ENCODE assay signal across 18 cellular contexts in the genomic region with DNA sequence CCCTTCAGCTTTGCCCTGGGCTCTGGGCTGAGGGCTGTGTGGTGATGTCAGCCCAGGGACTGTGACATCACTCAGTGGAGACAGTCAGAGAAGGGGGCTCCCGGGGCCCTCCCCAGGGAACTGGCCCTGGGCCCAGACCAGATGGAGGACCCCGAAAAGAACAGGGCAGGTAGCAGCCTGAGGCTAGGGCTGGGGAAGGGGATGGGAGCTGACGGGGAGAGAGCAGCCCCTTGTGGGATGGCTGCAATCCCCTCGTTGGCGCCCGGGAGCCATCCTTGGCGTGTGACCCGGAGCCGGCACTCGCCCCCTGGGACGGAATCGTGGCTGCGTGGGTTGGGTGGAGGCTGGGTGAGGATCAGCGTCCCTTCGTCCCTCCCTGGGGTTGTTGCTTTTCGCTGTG. TPM values are rescaled to one million over a fixed set of nuclear protein-coding genes. Genes with fewer than 3 reads are reported as not detected.
DNase-seq lines count a peak whose midpoint lies in the region; ATAC-seq, FAIRE-seq and TF ChIP-seq lines count a peak whose summit lies in the region.
"Had no signal": no experiment of that assay in that cellular context is flagged by ENCODE, and none has a peak within 500 bp of the region (broad histone marks: within the 10 kb centered on the region; RNA-seq: fewer than 3 reads in every experiment).

No MANE protein-coding gene starts in this region.

- peaks cover 3 to 24% of the 10 kb centered on the region in 2 experiments; a peak in 2 of 3 replicates for H3K36me3 ChIP-seq in HEK293 (ENCODE audit: control insufficient read depth in 2 of 2, insufficient read depth in 1 of 2, low read length in 2 of 2)
- peaks cover 36% of the 10 kb centered on the region; the same call in 2 of the 3 replicates for H3K36me3 ChIP-seq in K562 (ENCODE audit: control insufficient read depth, insufficient read depth, low read length)

- peaks cover 10% of the 10 kb centered on the region for H3K79me1 ChIP-seq in H9 (ENCODE audit: insufficient read depth, low read depth, low read length, poor library complexity, severe bottlenecking)

- no peak overlapping the region for H2AK5ac ChIP-seq in H9 (ENCODE audit: insufficient read length, low read length)

- no peak overlapping the region for H4K91ac ChIP-seq in H9 (ENCODE audit: insufficient read length, low read depth, low read length)

- no peak overlapping the region for H3T11ph ChIP-seq in H9 (ENCODE audit: low read length)

- H3K9me1 ChIP-seq in K562 (ENCODE audit: control insufficient read depth, insufficient read depth, low read length), result no peaks in the 10 kb centered on the region

- H3K9me3 Mint-ChIP-seq in natural killer cell treated with Interleukin-12 subunit alpha and Interleukin-12 subunit beta and Interleukin-15 and Interleukin-18, amount 100 ng/mL, for 72 hours, result no peaks in the 10 kb centered on the region
- no peaks in the 10 kb centered on the region for H3K9me3 Mint-ChIP-seq in stimulated activated naive B cell treated with anti-CD40 and anti-IgM and Interleukin-4, amounts not matched to agents 10 μg/mL and 1 μg/mL and 100 μg/mL, for 72 hours
- H3K9me3 Mint-ChIP-seq in H9, result no peaks in the 10 kb centered on the region
- H3K9me3 Mint-ChIP-seq: CD8-positive, alpha-beta T cell; IgD-negative memory B cell had no signal

- no peak for FAIRE-seq in K562 (lab: Jason Lieb, UNC)
- FAIRE-seq: A204.1, GM12878, H54 had no signal

- TF ChIP-seq RAD21 in K562 (CRISPR knock-in tag; conservative IDR thresholded peaks at IDR 0.05 in 1 of 2, IDR thresholded peaks at IDR 0.05 in 1 of 2), result no peak

- ATAC-seq in K562 (no peak), HG03354 (IDR thresholded peaks at IDR 0.05; ENCODE audit: poor library complexity, severe bottlenecking, unreplicated experiment) (no peak)
- ATAC-seq in natural killer cell treated with Interleukin-12 subunit alpha and Interleukin-12 subunit beta and Interleukin-15 and Interleukin-18, amount 100 ng/mL, for 72 hours, result no peak
- no peak for ATAC-seq in stimulated activated naive B cell treated with anti-CD40 and anti-IgM and Interleukin-4, amounts not matched to agents 10 μg/mL and 1 μg/mL and 100 μg/mL, for 72 hours (replicated peaks)
- ATAC-seq: CD8-positive, alpha-beta T cell; GM12878; HCT116 had no signal

- H4K20me1 ChIP-seq in K562 (replicated peaks; ENCODE audit: control insufficient read depth, insufficient read depth, low read length) (peaks cover 20% of the 10 kb centered on the region), H9 (ENCODE audit: control insufficient read depth, insufficient read depth, insufficient read length) (peaks cover 2% of the 10 kb centered on the region)

- no peak for TF ChIP-seq POLR2A in K562 (conservative IDR thresholded peaks at IDR 0.05)

- TF ChIP-seq EP300 in K562 (IDR thresholded peaks at IDR 0.05; ENCODE audit: low read length), result no peak

- no TSS peak for BruUV-seq in K562 (replicated peaks; lab: Mats Ljungman, UMichigan)

- H4K5ac ChIP-seq in H9 (ENCODE audit: insufficient read length, low read depth, low read length), result no peak overlapping the region

- TF ChIP-seq CTCF in HEK293 (tag by site-specific recombination; IDR thresholded peaks at IDR 0.05) (no peak), K562 (IDR thresholded peaks at IDR 0.05 in 2 of 3, conservative IDR thresholded peaks at IDR 0.05 in 1 of 3; ENCODE audit: insufficient read depth in 2 of 3, low read depth in 1 of 3, low read length in 3 of 3) (no peak), H9 (conservative IDR thresholded peaks at IDR 0.05) (no peak), GM10266 (IDR thresholded peaks at IDR 0.05; ENCODE audit: control insufficient read depth, insufficient read depth, low read depth, missing control alignments) (no peak)

- no peak overlapping the region for H3K27ac Mint-ChIP-seq in natural killer cell treated with Interleukin-12 subunit alpha and Interleukin-12 subunit beta and Interleukin-15 and Interleukin-18, amount 100 ng/mL, for 72 hours
- H3K27ac Mint-ChIP-seq in stimulated activated naive B cell treated with anti-CD40 and anti-IgM and Interleukin-4, amounts not matched to agents 10 μg/mL and 1 μg/mL and 100 μg/mL, for 72 hours, result peak overlapping the region; percentile 9
- no peak overlapping the region for H3K27ac Mint-ChIP-seq in H9
- H3K27ac Mint-ChIP-seq: CD8-positive, alpha-beta T cell had no signal

- H3K4me2 ChIP-seq in K562 (ENCODE audit: insufficient read depth, low read length) (no peak overlapping the region), H9 (ENCODE audit: insufficient read depth, insufficient read length, low read length) (no peak overlapping the region)

- in situ Hi-C loops in K562 (cut with MboI), result no loop called here

- no peak overlapping the region for H2BK15ac ChIP-seq in H9 (ENCODE audit: low read depth, low read length)

- no peaks in the 10 kb centered on the region for H3K23me2 ChIP-seq in H9 (ENCODE audit: insufficient read length, low read depth, low read length, poor library complexity, severe bottlenecking)

- peaks cover 0 to 2% of the 10 kb centered on the region in 2 donors for H3K4me1 Mint-ChIP-seq in natural killer cell treated with Interleukin-12 subunit alpha and Interleukin-12 subunit beta and Interleukin-15 and Interleukin-18, amount 100 ng/mL, for 72 hours (ENCODE audit: low read depth in 2 of 2)
- H3K4me1 Mint-ChIP-seq in stimulated activated naive B cell treated with anti-CD40 and anti-IgM and Interleukin-4, amounts not matched to agents 10 μg/mL and 1 μg/mL and 100 μg/mL, for 72 hours, result peaks cover 13 to 52% of the 10 kb centered on the region in 2 donors
- peaks cover 3 to 18% of the 10 kb centered on the region in 2 experiments; a peak in 3 of 4 replicates for H3K4me1 Mint-ChIP-seq in H9

- intact Hi-C loops in K562 (cut with micrococcal nuclease), result no loop called here

- no peak overlapping the region for H3K56ac ChIP-seq in H9 (ENCODE audit: insufficient read length, low read depth, low read length)

- H3K79me2 ChIP-seq in K562 (ENCODE audit: control insufficient read depth, insufficient read depth, low read length) (peaks cover 80% of the 10 kb centered on the region), H9 (ENCODE audit: insufficient read depth, low read length) (peaks cover 32% of the 10 kb centered on the region; the same call in 1 of the 2 replicates)

- POLR2A ChIA-PET in HEK293 (lab: Yijun Ruan, JAX), result no interaction called here
- POLR2A ChIA-PET in K562 (lab: Yijun Ruan, JAX), result interaction anchor here (0.6 to 0.9 kb wide), 2 partner anchors 10 to 69 kb away, joined by 3 read pairs; no protein-coding TSS in a partner anchor

- no peak overlapping the region for H3K4ac ChIP-seq in H9 (ENCODE audit: low read depth, low read length)

- DNase-seq in K562 (ENCODE audit: extremely low read depth in 1 of 4, low spot score in 3 of 4), result no peak
- peak; percentile 57 for DNase-seq in natural killer cell treated with Interleukin-12 subunit alpha and Interleukin-12 subunit beta and Interleukin-15 and Interleukin-18, amount 100 ng/mL, for 72 hours (ENCODE audit: low spot score)
- DNase-seq in stimulated activated naive B cell treated with anti-CD40 and anti-IgM and Interleukin-4, amounts not matched to agents 10 μg/mL and 1 μg/mL and 100 μg/mL, for 72 hours, result no peak
- DNase-seq in H9, result no peak
- no peak for DNase-seq in GM10266 (ENCODE audit: extremely low spot score)
- DNase-seq: ACHN; Calu3; CD8-positive, alpha-beta T cell; DMS79 treated with DMSO at 0.1 percent for 48 hours; GF-D8; KG1 had no signal

- H2BK5ac ChIP-seq in H9 (ENCODE audit: insufficient read length, low read length), result no peak overlapping the region

- no peak overlapping the region for H3K27ac ChIP-seq in HEK293 (ENCODE audit: extremely low read depth, low read depth, low read length)
- no peak overlapping the region for H3K27ac ChIP-seq in K562 (ENCODE audit: extremely low read depth, low read depth, low read length)
- no peak overlapping the region for H3K27ac ChIP-seq in H9 (ENCODE audit: insufficient read length, low read depth, low read length)

- 89% methylated on average over 13 of the region's 16 CpGs for WGBS in K562 (ENCODE audit: insufficient coverage, low coverage, missing lambda C conversion rate)
- no CpG with 5 or more reads among the region's 16 CpGs for WGBS in H9 (ENCODE audit: extremely low coverage, insufficient read length, low lambda C conversion rate)

- no peaks in the 10 kb centered on the region for H3K4me1 ChIP-seq in HEK293 (ENCODE audit: control insufficient read depth, insufficient read depth, low read length)
- peaks cover 0 to 67% of the 10 kb centered on the region in 2 experiments; a peak in 2 of 5 replicates for H3K4me1 ChIP-seq in K562 (replicated peaks in 1 of 2; ENCODE audit: control insufficient read depth in 2 of 2, insufficient read depth in 2 of 2, low read length in 2 of 2)
- no peaks in the 10 kb centered on the region for H3K4me1 ChIP-seq in H9 (ENCODE audit: insufficient read depth, low read length)

- H3K27me3 ChIP-seq in K562 (ENCODE audit: control insufficient read depth in 2 of 2, insufficient read depth in 2 of 2, low read length in 2 of 2), result no peaks in the 10 kb centered on the region
- H3K27me3 ChIP-seq in H9 (ENCODE audit: insufficient read depth, low read length), result no peaks in the 10 kb centered on the region

- H3K27me3 Mint-ChIP-seq in natural killer cell treated with Interleukin-12 subunit alpha and Interleukin-12 subunit beta and Interleukin-15 and Interleukin-18, amount 100 ng/mL, for 72 hours, result no peaks in the 10 kb centered on the region
- no peaks in the 10 kb centered on the region for H3K27me3 Mint-ChIP-seq in stimulated activated naive B cell treated with anti-CD40 and anti-IgM and Interleukin-4, amounts not matched to agents 10 μg/mL and 1 μg/mL and 100 μg/mL, for 72 hours
- H3K27me3 Mint-ChIP-seq in H9 (ENCODE audit: low read depth), result no peaks in the 10 kb centered on the region
- H3K27me3 Mint-ChIP-seq: IgD-negative memory B cell had no signal

- H3K36me3 Mint-ChIP-seq in natural killer cell treated with Interleukin-12 subunit alpha and Interleukin-12 subunit beta and Interleukin-15 and Interleukin-18, amount 100 ng/mL, for 72 hours, result no peaks in the 10 kb centered on the region
- H3K36me3 Mint-ChIP-seq in stimulated activated naive B cell treated with anti-CD40 and anti-IgM and Interleukin-4, amounts not matched to agents 10 μg/mL and 1 μg/mL and 100 μg/mL, for 72 hours, result peaks cover 9 to 13% of the 10 kb centered on the region in 2 donors
- peaks cover 9 to 23% (median 16%) of the 10 kb centered on the region in 3 experiments; a peak in 6 of 7 replicates for H3K36me3 Mint-ChIP-seq in H9 (ENCODE audit: insufficient read depth in 1 of 3, low read depth in 3 of 3)
- H3K36me3 Mint-ChIP-seq: IgD-negative memory B cell had no signal

- H2AFZ ChIP-seq in K562 (ENCODE audit: low read depth, low read length), result no peak overlapping the region
- no peak overlapping the region for H2AFZ ChIP-seq in H9 (ENCODE audit: low read length)

- no peak overlapping the region for H2BK120ac ChIP-seq in H9 (ENCODE audit: low read depth, low read length, poor library complexity, severe bottlenecking)

- H2BK12ac ChIP-seq in H9 (ENCODE audit: insufficient read length, low read depth, low read length), result no peak overlapping the region

- no peak overlapping the region for H4K8ac ChIP-seq in H9 (replicated peaks; ENCODE audit: insufficient read length, low read depth, low read length)

- H3K4me3 ChIP-seq in HEK293 (ENCODE audit: low read depth, low read length) (no peak overlapping the region), K562 (no peak overlapping the region)
- H3K4me3 ChIP-seq: GM12878 had no signal

- H3K9me3 ChIP-seq in HEK293 (ENCODE audit: control insufficient read depth, insufficient read depth, low read depth, low read length) (no peaks in the 10 kb centered on the region), K562 (replicated peaks; ENCODE audit: control insufficient read depth, insufficient read depth, low read depth, low read length) (no peaks in the 10 kb centered on the region), H9 (ENCODE audit: control insufficient read depth, low read depth, low read length) (no peaks in the 10 kb centered on the region)

- H2BK20ac ChIP-seq in H9 (ENCODE audit: low read depth, low read length, poor library complexity, severe bottlenecking), result no peak overlapping the region

- H3K9ac ChIP-seq in K562 (ENCODE audit: insufficient read depth in 1 of 2, low read depth in 2 of 2, low read length in 2 of 2), result peak overlapping the region in 1 of 2 experiments; percentile 9; a peak in 1 of 4 replicates
- no peak overlapping the region for H3K9ac ChIP-seq in H9 (ENCODE audit: extremely low read depth, insufficient read length, low read length)

- H3K14ac ChIP-seq in H9 (ENCODE audit: insufficient read depth, low read length), result no peak overlapping the region; the same call in 1 of the 2 replicates

- no peak overlapping the region for H3K4me3 Mint-ChIP-seq in natural killer cell treated with Interleukin-12 subunit alpha and Interleukin-12 subunit beta and Interleukin-15 and Interleukin-18, amount 100 ng/mL, for 72 hours
- H3K4me3 Mint-ChIP-seq in stimulated activated naive B cell treated with anti-CD40 and anti-IgM and Interleukin-4, amounts not matched to agents 10 μg/mL and 1 μg/mL and 100 μg/mL, for 72 hours, result no peak overlapping the region
- H3K4me3 Mint-ChIP-seq in H9, result no peak overlapping the region
- H3K4me3 Mint-ChIP-seq: CD8-positive, alpha-beta T cell had no signal

- CTCF ChIA-PET in HEK293 (lab: Yijun Ruan, JAX) (no interaction called here), K562 (lab: Yijun Ruan, JAX; ENCODE audit: low intra/inter-chr PET ratio) (no interaction called here)

- H3K23ac ChIP-seq in H9 (ENCODE audit: insufficient read length, low read depth, low read length), result no peak overlapping the region

- H3K18ac ChIP-seq in H9 (ENCODE audit: insufficient read length, low read depth, low read length), result no peak overlapping the region

RNA-seq across cellular contexts. Expression of a gene that starts 13.6 kb away (rescaled TPM):
- total RNA-seq in K562 (2011; cell fraction: chromatin; rRNA removed; ENCODE audit: low replicate concordance), result 59.6 and 151 TPM in 2 replicates
- 123 and 129 TPM in 2 replicates for total RNA-seq in K562 (2011; cell fraction: nucleolus; rRNA removed)
- 43.4 and 57.3 TPM in 2 replicates for total RNA-seq in K562 (2011; cell fraction: nucleoplasm; rRNA removed)
- total RNA-seq in K562 (2014; rRNA removed), result 105 and 124 TPM in 2 replicates
- 9.8 and 25.1 TPM in 2 replicates for total RNA-seq in K562 (2014; rRNA removed; fragmentation: Illumina TruSeq; extraction: Trizol)
- 60.4 and 66.9 TPM in 2 replicates for total RNA-seq in K562 (2015; rRNA removed; fragmentation: Illumina TruSeq; extraction: Trizol)
- total RNA-seq in K562 (2021), result 91.3 and 95.8 TPM in 2 replicates
- 49.5 and 66.2 TPM in 2 replicates for polyA plus RNA-seq in K562 (2011; rRNA removed)
- 72.0 and 157 TPM in 2 replicates for polyA plus RNA-seq in K562 (2011; cell fraction: cytosol; rRNA removed)
- polyA plus RNA-seq in K562 (2011; cell fraction: nucleus; rRNA removed), result 308 and 494 TPM in 2 replicates
- polyA plus RNA-seq in K562 (2012), result 84.6 and 108 TPM in 2 replicates
- polyA plus RNA-seq in K562 (2014; fragmentation: Illumina TruSeq; extraction: Trizol), result 45.2 and 91.1 TPM in 2 replicates
- under 1 TPM; 0.48 to 0.72 TPM for polyA plus RNA-seq in K562 (2014; fragmentation: Nextera tagmentation; extraction: Ambion mirVana)
- 119 and 126 TPM in 2 replicates for polyA plus RNA-seq in K562 (2014; rRNA removed)
- polyA minus RNA-seq in K562 (2011; rRNA and poly(A)+ RNA removed), result 12.4 and 27.0 TPM in 2 replicates
- polyA minus RNA-seq in K562 (2011; cell fraction: cytosol; rRNA and poly(A)+ RNA removed), result 53.7 and 53.8 TPM in 2 replicates
- polyA minus RNA-seq in K562 (2011; cell fraction: nucleus; rRNA and poly(A)+ RNA removed), result 33.9 and 35.9 TPM in 2 replicates
- total RNA-seq in natural killer cell treated with Interleukin-12 subunit alpha and Interleukin-12 subunit beta and Interleukin-15 and Interleukin-18, amount 100 ng/mL, for 72 hours, result 100 to 1,000 TPM in 1 of 2 donors, 10 to 100 TPM in 1; 57.5 to 103 TPM
- total RNA-seq in H9 (2021), result 96.6 and 100.0 TPM in 2 replicates

RNA-seq across cellular contexts. Expression of a gene that starts 49.3 kb away (rescaled TPM):
- total RNA-seq in K562 (2011; cell fraction: chromatin; rRNA removed; ENCODE audit: low replicate concordance), result 6.3 and 20.5 TPM in 2 replicates
- total RNA-seq in K562 (2011; cell fraction: nucleolus; rRNA removed), result 18.0 and 18.5 TPM in 2 replicates
- total RNA-seq in K562 (2011; cell fraction: nucleoplasm; rRNA removed), result 5.6 and 6.9 TPM in 2 replicates
- 7.8 and 10.4 TPM in 2 replicates for total RNA-seq in K562 (2014; rRNA removed)
- total RNA-seq in K562 (2014; rRNA removed; fragmentation: Illumina TruSeq; extraction: Trizol), result not detected in 2 replicates
- total RNA-seq in K562 (2015; rRNA removed; fragmentation: Illumina TruSeq; extraction: Trizol), result 0.72 and 1.7 TPM in 2 replicates
- total RNA-seq in K562 (2021), result 15.1 and 15.6 TPM in 2 replicates
- 0.67 and 1.1 TPM in 2 replicates for polyA plus RNA-seq in K562 (2011; rRNA removed)
- 1.1 and 11.4 TPM in 2 replicates for polyA plus RNA-seq in K562 (2011; cell fraction: cytosol; rRNA removed)
- polyA plus RNA-seq in K562 (2011; cell fraction: nucleus; rRNA removed), result 3.3 and 11.9 TPM in 2 replicates
- 6.8 and 6.9 TPM in 2 replicates for polyA plus RNA-seq in K562 (2012)
- polyA plus RNA-seq in K562 (2014; fragmentation: Illumina TruSeq; extraction: Trizol), result 0.68 TPM in 1 of 2 replicates, not detected in the other
- polyA plus RNA-seq in K562 (2014; fragmentation: Nextera tagmentation; extraction: Ambion mirVana), result not detected
- polyA plus RNA-seq in K562 (2014; rRNA removed), result 9.2 and 10.2 TPM in 2 replicates
- 0.18 and 0.21 TPM in 2 replicates for polyA minus RNA-seq in K562 (2011; rRNA and poly(A)+ RNA removed)
- 4.5 and 5.4 TPM in 2 replicates for polyA minus RNA-seq in K562 (2011; cell fraction: cytosol; rRNA and poly(A)+ RNA removed)
- polyA minus RNA-seq in K562 (2011; cell fraction: nucleus; rRNA and poly(A)+ RNA removed), result 2.1 and 3.4 TPM in 2 replicates
- 10 to 100 TPM in 1 of 2 donors, 1 to 10 TPM in 1; 7.5 to 13.3 TPM for total RNA-seq in natural killer cell treated with Interleukin-12 subunit alpha and Interleukin-12 subunit beta and Interleukin-15 and Interleukin-18, amount 100 ng/mL, for 72 hours
- total RNA-seq in H9 (2021), result 12.2 and 12.9 TPM in 2 replicates

RNA-seq across cellular contexts. Expression of a gene that starts 49.3 kb away (rescaled TPM):
- 53.4 and 162 TPM in 2 replicates for total RNA-seq in K562 (2011; cell fraction: chromatin; rRNA removed; ENCODE audit: low replicate concordance)
- 113 and 133 TPM in 2 replicates for total RNA-seq in K562 (2011; cell fraction: nucleolus; rRNA removed)
- 92.1 and 94.1 TPM in 2 replicates for total RNA-seq in K562 (2011; cell fraction: nucleoplasm; rRNA removed)
- total RNA-seq in K562 (2014; rRNA removed) (20.9 and 26.4 TPM in 2 replicates), K562 (2014; rRNA removed; fragmentation: Illumina TruSeq; extraction: Trizol) (4.1 and 5.6 TPM in 2 replicates), K562 (2015; rRNA removed; fragmentation: Illumina TruSeq; extraction: Trizol) (12.8 and 13.2 TPM in 2 replicates), K562 (2021) (40.3 and 45.9 TPM in 2 replicates), H9 (2021) (65.0 and 69.0 TPM in 2 replicates)
- polyA plus RNA-seq in K562 (2011; rRNA removed) (6.7 and 8.9 TPM in 2 replicates), K562 (2014; fragmentation: Illumina TruSeq; extraction: Trizol) (15.2 and 26.1 TPM in 2 replicates), K562 (2014; fragmentation: Nextera tagmentation; extraction: Ambion mirVana) (under 1 TPM; 0.81 to 0.89 TPM), K562 (2014; rRNA removed) (17.1 and 19.3 TPM in 2 replicates)
- polyA plus RNA-seq in K562 (2011; cell fraction: cytosol; rRNA removed), result 8.3 and 13.1 TPM in 2 replicates
- polyA plus RNA-seq in K562 (2011; cell fraction: nucleus; rRNA removed), result 20.3 and 35.7 TPM in 2 replicates
- 26.7 and 53.0 TPM in 2 replicates for polyA plus RNA-seq in K562 (2012)
- polyA minus RNA-seq in K562 (2011; rRNA and poly(A)+ RNA removed), result 3.4 and 5.9 TPM in 2 replicates
- 13.0 and 23.2 TPM in 2 replicates for polyA minus RNA-seq in K562 (2011; cell fraction: cytosol; rRNA and poly(A)+ RNA removed)
- polyA minus RNA-seq in K562 (2011; cell fraction: nucleus; rRNA and poly(A)+ RNA removed), result 12.0 and 13.3 TPM in 2 replicates
- total RNA-seq in natural killer cell treated with Interleukin-12 subunit alpha and Interleukin-12 subunit beta and Interleukin-15 and Interleukin-18, amount 100 ng/mL, for 72 hours, result 10 to 100 TPM; 34.8 to 66.2 TPM
